Comparison of ENCODE assay signal across 22 cellular contexts in genomic region chr22:17154971-17155370, GRCh38. TPM values are rescaled to one million over a fixed set of nuclear protein-coding genes. Genes with fewer than 3 reads are reported as not detected.
"Had no signal": no experiment of that assay in that cellular context is flagged by ENCODE, and none has a peak within 500 bp of the region (broad histone marks: within the 10 kb centered on the region; RNA-seq: fewer than 3 reads in every experiment).

No MANE protein-coding gene starts in this region.

- H3K27me3 Mint-ChIP-seq: memory B cell had no signal

- H3K9me3 ChIP-seq: prostate gland, right atrium auricular region, tibial nerve had no signal

- H3K36me3 ChIP-seq: brain microvascular endothelial cell, prostate gland, right atrium auricular region, tibial nerve had no signal

- H3K9me3 Mint-ChIP-seq: activated naive CD4-positive, alpha-beta T cell treated with anti-CD3 and anti-CD28 coated beads, Interleukin-2, amount 50 U/mL, for 72 hours; immature natural killer cell; memory B cell had no signal

- H3K4me3 Mint-ChIP-seq: immature natural killer cell, memory B cell had no signal

- H3K27me3 ChIP-seq: brain microvascular endothelial cell, right atrium auricular region, tibial nerve had no signal

- DNase-seq: activated CD4-positive, alpha-beta T cell treated with anti-CD3 and anti-CD28 coated beads, Interleukin-2, amount 50 U/mL, for 1 hour; activated CD4-positive, CD25-positive, alpha-beta regulatory T cell treated with anti-CD3 and anti-CD28 coated beads, Interleukin-2, amount 50 U/mL, for 72 hours; activated CD8-positive, alpha-beta memory T cell treated with anti-CD3 and anti-CD28 coated beads for 24 hours; activated CD8-positive, alpha-beta memory T cell treated with anti-CD3 and anti-CD28 coated beads, Interleukin-2, amount 50 U/mL, for 48 hours; activated effector memory CD4-positive, alpha-beta T cell treated with anti-CD3 and anti-CD28 coated beads, Interleukin-2, amount 50 U/mL, for 16 hours; activated T-cell treated with anti-CD3 and anti-CD28 coated beads, Interleukin-2, amount 50 U/mL, for 48 hours; brain microvascular endothelial cell; cortex of kidney; effector CD8-positive, alpha-beta T cell; immature natural killer cell; kidney glomerular epithelial cell; left ventricle myocardium superior; stimulated activated CD4-positive, alpha-beta T cell treated with anti-CD3 and anti-CD28 coated beads, Interleukin-12 subunit alpha, Interleukin-12 subunit beta, amount 100 ng/mL, for 4 hours; stimulated activated CD4-positive, alpha-beta T cell treated with anti-CD3 and anti-CD28 coated beads, Interleukin-1b, Interleukin-23, amount 100 ng/mL, for 48 hours; stimulated activated CD8-positive, alpha-beta memory T cell treated with anti-CD3 and anti-CD28 coated beads, Interleukin-4, amount 100 ng/mL, for 48 hours; stimulated activated naive CD4-positive, alpha-beta T cell treated with Interleukin-2 at 50 U/mL for 16 hours; T-helper 1 cell had no signal

- H3K4me1 ChIP-seq: prostate gland had no signal

- H3K4me3 ChIP-seq: prostate gland, right atrium auricular region, tibial nerve had no signal

- H3K27ac ChIP-seq: brain microvascular endothelial cell, prostate gland, right atrium auricular region, tibial nerve had no signal

- H3K27ac Mint-ChIP-seq: activated naive CD4-positive, alpha-beta T cell treated with anti-CD3 and anti-CD28 coated beads, Interleukin-2, amount 50 U/mL, for 72 hours had no signal

RNA-seq across cellular contexts. Expression of gene TMEM121B, which starts 33.8 kb away (rescaled TPM):
- polyA plus RNA-seq: immature natural killer cell had no signal
